In genomic region chr5:16713386-16713928, GRCh38 we compare ENCODE assay signal across 2 cellular contexts.
A peak's percentile ranks its signal among the peaks of the same experiment; 100 is the strongest.
TF ChIP-seq lines count a peak whose summit lies in the region.

No MANE protein-coding gene starts in this region.

TF ChIP-seq in HepG2, 621 proteins besides CTCF, POLR2A, EP300 and RAD21:
- TF ChIP-seq TEF (CRISPR knock-in tag; IDR thresholded peaks at IDR 0.05) (no peak), RFX1 (IDR thresholded peaks at IDR 0.05) (peak; percentile 29; the same call in 1 of the 2 replicates), HMG20A (CRISPR knock-in tag; IDR thresholded peaks at IDR 0.05; ENCODE audit: borderline replicate concordance) (no peak), DR1 (CRISPR knock-in tag; IDR thresholded peaks at IDR 0.05) (no peak), DMAP1 (CRISPR knock-in tag; IDR thresholded peaks at IDR 0.05) (no peak), MTA1 (CRISPR knock-in tag; IDR thresholded peaks at IDR 0.05; ENCODE audit: borderline replicate concordance) (no peak), HMG20B (CRISPR knock-in tag; conservative IDR thresholded peaks at IDR 0.05) (no peak)

TF ChIP-seq in endothelial cell of umbilical vein, 7 proteins besides CTCF, POLR2A, EP300 and RAD21:
- TF ChIP-seq POLR2AphosphoS5 (IDR thresholded peaks at IDR 0.05; ENCODE audit: insufficient read depth, low read depth, low read length) (no peak), JUN (IDR thresholded peaks at IDR 0.05; ENCODE audit: borderline replicate concordance, insufficient read depth, insufficient read length, low read depth) (no peak)
